In the genomic region with DNA sequence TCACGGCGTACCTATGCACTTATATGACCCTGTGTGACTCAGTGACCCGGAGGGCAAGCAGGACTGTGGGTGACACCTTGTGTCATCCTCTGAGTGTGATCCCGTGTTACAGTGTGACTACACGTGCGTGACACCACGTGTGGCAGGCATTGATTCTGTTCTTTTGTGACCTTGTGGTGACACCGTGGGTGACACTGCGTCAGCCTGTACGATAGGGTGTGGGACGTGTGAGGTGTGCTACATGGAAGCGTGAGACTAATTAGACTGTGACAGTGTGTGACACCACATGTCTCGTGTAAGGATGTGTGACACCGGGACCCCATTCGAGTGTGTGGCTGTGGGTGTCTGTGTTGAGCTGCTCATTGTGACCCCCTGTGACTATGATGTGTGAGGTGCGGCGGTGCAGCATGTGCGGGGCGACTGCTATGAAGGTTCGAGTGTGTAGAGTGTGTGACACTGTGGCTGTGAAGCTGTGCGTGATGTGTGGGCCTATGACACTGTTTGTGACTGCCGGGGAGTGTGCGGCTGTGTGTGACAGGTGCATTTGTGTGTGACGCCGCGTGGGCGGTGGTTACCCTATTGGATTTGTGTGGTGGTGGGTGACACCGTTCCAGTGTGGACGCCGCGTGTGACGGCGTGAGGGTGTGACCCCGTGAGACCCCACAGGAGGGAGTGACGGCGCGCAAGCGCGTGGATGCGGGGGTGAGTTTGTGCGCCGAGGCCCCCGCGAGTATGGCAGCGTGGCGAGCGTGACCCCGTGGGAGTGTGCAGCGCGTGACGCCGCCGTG, we compare ENCODE assay signal across 1 cellular context.
A peak's percentile ranks its signal among the peaks of the same experiment; 100 is the strongest.
TF ChIP-seq lines count a peak whose summit lies in the region.

A gene (plus strand): TSS at position 783 of the 788 bp plus-strand sequence. CDS start 5,621 bp downstream, outside the sequence.

TF ChIP-seq in HepG2, 621 proteins besides CTCF, POLR2A, EP300 and RAD21 (continued from another document):
- TF ChIP-seq, protein P1, sequence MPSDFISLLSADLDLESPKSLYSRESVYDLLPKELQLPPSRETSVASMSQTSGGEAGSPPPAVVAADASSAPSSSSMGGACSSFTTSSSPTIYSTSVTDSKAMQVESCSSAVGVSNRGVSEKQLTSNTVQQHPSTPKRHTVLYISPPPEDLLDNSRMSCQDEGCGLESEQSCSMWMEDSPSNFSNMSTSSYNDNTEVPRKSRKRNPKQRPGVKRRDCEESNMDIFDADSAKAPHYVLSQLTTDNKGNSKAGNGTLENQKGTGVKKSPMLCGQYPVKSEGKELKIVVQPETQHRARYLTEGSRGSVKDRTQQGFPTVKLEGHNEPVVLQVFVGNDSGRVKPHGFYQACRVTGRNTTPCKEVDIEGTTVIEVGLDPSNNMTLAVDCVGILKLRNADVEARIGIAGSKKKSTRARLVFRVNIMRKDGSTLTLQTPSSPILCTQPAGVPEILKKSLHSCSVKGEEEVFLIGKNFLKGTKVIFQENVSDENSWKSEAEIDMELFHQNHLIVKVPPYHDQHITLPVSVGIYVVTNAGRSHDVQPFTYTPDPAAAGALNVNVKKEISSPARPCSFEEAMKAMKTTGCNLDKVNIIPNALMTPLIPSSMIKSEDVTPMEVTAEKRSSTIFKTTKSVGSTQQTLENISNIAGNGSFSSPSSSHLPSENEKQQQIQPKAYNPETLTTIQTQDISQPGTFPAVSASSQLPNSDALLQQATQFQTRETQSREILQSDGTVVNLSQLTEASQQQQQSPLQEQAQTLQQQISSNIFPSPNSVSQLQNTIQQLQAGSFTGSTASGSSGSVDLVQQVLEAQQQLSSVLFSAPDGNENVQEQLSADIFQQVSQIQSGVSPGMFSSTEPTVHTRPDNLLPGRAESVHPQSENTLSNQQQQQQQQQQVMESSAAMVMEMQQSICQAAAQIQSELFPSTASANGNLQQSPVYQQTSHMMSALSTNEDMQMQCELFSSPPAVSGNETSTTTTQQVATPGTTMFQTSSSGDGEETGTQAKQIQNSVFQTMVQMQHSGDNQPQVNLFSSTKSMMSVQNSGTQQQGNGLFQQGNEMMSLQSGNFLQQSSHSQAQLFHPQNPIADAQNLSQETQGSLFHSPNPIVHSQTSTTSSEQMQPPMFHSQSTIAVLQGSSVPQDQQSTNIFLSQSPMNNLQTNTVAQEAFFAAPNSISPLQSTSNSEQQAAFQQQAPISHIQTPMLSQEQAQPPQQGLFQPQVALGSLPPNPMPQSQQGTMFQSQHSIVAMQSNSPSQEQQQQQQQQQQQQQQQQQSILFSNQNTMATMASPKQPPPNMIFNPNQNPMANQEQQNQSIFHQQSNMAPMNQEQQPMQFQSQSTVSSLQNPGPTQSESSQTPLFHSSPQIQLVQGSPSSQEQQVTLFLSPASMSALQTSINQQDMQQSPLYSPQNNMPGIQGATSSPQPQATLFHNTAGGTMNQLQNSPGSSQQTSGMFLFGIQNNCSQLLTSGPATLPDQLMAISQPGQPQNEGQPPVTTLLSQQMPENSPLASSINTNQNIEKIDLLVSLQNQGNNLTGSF (CRISPR knock-in tag; IDR thresholded peaks at IDR 0.05) = no peak
- 0 out of 2 replicates have a peak, but pooled peaks have one; percentile 34 for TF ChIP-seq HIVEP1 (CRISPR knock-in tag; IDR thresholded peaks at IDR 0.05)
- peak; percentile 85; the same call in 1 of the 2 replicates for TF ChIP-seq EED (CRISPR knock-in tag; IDR thresholded peaks at IDR 0.05)
- TF ChIP-seq, protein P2, sequence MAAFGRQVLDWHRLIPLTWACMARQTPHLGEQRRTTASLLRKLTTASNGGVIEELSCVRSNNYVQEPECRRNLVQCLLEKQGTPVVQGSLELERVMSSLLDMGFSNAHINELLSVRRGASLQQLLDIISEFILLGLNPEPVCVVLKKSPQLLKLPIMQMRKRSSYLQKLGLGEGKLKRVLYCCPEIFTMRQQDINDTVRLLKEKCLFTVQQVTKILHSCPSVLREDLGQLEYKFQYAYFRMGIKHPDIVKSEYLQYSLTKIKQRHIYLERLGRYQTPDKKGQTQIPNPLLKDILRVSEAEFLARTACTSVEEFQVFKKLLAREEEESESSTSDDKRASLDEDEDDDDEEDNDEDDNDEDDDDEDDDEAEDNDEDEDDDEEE (CRISPR knock-in tag; IDR thresholded peaks at IDR 0.05) = 0 out of 2 replicates have a peak, but pooled peaks have one; percentile 4
TF ChIP-seq in HepG2: peak in this region for 36.
